Comparison of ENCODE assay signal across 11 cellular contexts in the genomic region with DNA sequence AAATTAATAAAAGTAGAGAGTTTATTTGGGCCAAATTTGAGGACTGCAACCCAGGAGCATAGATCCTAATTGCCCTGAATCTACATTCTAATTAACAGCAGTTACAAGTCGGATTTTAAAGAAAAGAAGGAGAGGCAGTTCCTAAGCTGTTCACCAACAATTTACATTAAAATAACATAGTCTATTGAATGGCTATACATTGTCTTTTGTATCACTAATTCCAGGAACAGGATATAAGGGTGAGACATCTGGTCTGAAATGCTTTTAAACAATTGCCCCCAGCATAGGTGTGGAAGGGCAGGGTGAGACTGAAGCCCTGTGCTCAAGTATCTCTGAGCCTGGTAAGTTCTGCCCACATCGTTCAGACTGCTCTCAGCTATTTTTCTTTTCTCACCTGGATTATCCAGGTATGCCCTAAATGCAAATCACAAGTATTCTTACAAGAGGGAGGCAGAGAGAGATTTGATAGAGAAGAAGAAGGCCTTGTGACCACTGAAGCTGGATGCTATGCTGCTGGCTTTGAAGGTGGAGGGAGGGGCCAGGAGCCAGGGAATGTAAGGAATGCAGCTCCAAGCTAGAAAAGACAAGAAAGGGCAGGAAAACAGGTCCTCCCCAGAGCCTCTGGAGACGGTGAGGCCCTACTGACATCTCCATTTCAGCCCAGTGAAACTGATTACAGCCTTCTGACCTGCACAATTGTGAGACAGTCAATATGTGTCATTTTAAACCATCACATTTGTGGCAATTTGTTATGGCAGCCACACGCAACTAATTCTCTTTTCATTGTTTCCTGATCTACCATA.
DNase-seq lines count a peak whose midpoint lies in the region; ATAC-seq lines count a peak whose summit lies in the region.
"Had no signal": no experiment of that assay in that cellular context is flagged by ENCODE, and none has a peak within 500 bp of the region (broad histone marks: within the 10 kb centered on the region; RNA-seq: fewer than 3 reads in every experiment).

No MANE protein-coding gene starts in this region.

- H3K27ac ChIP-seq in mesendoderm (ENCODE audit: low read depth, low read length), result peak overlapping the region; percentile 12
- H3K27ac ChIP-seq: upper lobe of left lung had no signal

- no peak overlapping the region for H3K4me3 ChIP-seq in mesendoderm (ENCODE audit: low read length)
- H3K4me3 ChIP-seq: upper lobe of left lung had no signal

- no peaks in the 10 kb centered on the region for H3K27me3 ChIP-seq in mesendoderm (ENCODE audit: insufficient read depth, low read length, poor library complexity)
- H3K27me3 ChIP-seq: upper lobe of left lung had no signal

- H4K8ac ChIP-seq in mesendoderm (ENCODE audit: low read depth, low read length), result no peak overlapping the region

- H3K36me3 ChIP-seq in mesendoderm (ENCODE audit: control insufficient read depth, insufficient read depth, low read length), result no peaks in the 10 kb centered on the region
- H3K36me3 ChIP-seq: upper lobe of left lung had no signal

- no peak overlapping the region for H3K4ac ChIP-seq in mesendoderm (ENCODE audit: low read depth, low read length)

- ATAC-seq in HG02973 (IDR thresholded peaks at IDR 0.05; ENCODE audit: unreplicated experiment), result no peak

- no peak overlapping the region for H3K18ac ChIP-seq in mesendoderm (ENCODE audit: low read length)

- H3K4me2 ChIP-seq in mesendoderm (ENCODE audit: low read length), result no peak overlapping the region

- H3K56ac ChIP-seq in mesendoderm (ENCODE audit: low read length), result peak overlapping the region; percentile 57

- peak overlapping the region; percentile 25 for H2BK5ac ChIP-seq in mesendoderm (ENCODE audit: low read length)

- DNase-seq in EL (peak; percentile 74), LHCN-M2 (ENCODE audit: low read depth) (peak; percentile 26), ecto neural progenitor cell (ENCODE audit: low spot score) (peak; percentile 77), mesendoderm (peak; percentile 98), NCI-H510A (lab: John Stamatoyannopoulos, UW) (no peak), pons (ENCODE audit: low spot score) (no peak)
- DNase-seq in activated CD8-positive, alpha-beta memory T cell treated with anti-CD3 and anti-CD28 coated beads, Interleukin-2, amount 50 U/mL, for 48 hours, result no peak
- DNase-seq: activated T-cell treated with anti-CD3 and anti-CD28 coated beads, Interleukin-2, amount 50 U/mL, for 24 hours; NCI-H1930; upper lobe of left lung had no signal

- no peak overlapping the region for H2AK5ac ChIP-seq in mesendoderm (ENCODE audit: low read length)

- no peaks in the 10 kb centered on the region for H3K79me2 ChIP-seq in mesendoderm (ENCODE audit: control insufficient read depth, insufficient read depth, low read length)

- no peak overlapping the region for H4K5ac ChIP-seq in mesendoderm (ENCODE audit: low read length)

- H3K4me1 ChIP-seq in mesendoderm (ENCODE audit: control insufficient read depth, low read depth, low read length), result no peaks in the 10 kb centered on the region

- no peak overlapping the region for H2BK120ac ChIP-seq in mesendoderm (ENCODE audit: low read depth, low read length)

- no peak overlapping the region for H2BK15ac ChIP-seq in mesendoderm (replicated peaks; ENCODE audit: low read depth)

- no peaks in the 10 kb centered on the region for H3K79me1 ChIP-seq in mesendoderm (ENCODE audit: low read length)

- no CpG with 5 or more reads among the region's 4 CpGs for WGBS in mesendoderm (ENCODE audit: extremely low coverage, insufficient coverage, low lambda C conversion rate)

- H3K23ac ChIP-seq in mesendoderm (ENCODE audit: low read length), result no peak overlapping the region

- H3K9ac ChIP-seq in mesendoderm (ENCODE audit: low read length), result no peak overlapping the region

Comparison
In these comparisons a context has a peak if more than half of its experiments do, and no peak if none do; other contexts are left out.
1. DNase-seq: peak in EL (single experiment), LHCN-M2 (single experiment), ecto neural progenitor cell (single experiment) and mesendoderm (single experiment); none in NCI-H510A (single experiment), activated CD8-positive, alpha-beta memory T cell treated with anti-CD3 and anti-CD28 coated beads, Interleukin-2, amount 50 U/mL, for 48 hours (single experiment) and pons (single experiment).